Comparison of ENCODE assay signal across 20 cellular contexts in the genomic region with DNA sequence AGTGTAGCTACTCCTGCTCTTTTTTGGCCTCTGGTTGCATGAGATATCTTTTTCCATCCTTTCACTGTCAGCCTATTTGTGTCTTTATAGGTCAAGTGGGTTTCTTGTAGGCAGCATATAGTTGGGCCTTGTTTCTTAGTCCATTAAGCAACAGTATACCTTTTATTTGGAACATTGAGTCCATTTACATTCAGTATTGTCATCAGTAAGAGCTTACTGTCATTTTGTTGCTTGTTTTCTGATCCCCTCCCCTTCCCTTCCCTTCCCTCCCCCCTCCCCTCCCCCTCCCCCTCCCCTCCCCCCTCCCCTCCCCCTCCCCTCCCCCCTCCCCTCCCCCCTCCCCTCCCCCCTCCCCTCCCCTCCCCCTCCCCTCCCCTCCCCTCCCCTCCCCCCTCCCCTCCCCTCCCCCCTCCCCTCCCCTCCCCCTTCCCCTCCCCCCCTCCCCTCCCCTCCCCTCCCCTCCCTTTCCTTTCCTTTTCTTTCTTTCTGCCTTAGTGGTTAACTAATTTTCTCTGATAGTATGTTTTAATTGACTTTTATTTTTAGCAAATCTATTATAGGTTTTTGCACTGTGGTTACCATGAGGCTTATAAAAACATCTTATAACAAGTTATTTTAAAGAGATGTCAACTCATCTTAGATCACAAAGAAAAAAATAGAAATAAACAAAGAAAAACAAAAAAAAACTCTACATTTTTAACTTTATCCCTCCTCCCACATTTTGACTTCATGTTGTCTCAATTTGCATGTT. TPM values are rescaled to one million over a fixed set of nuclear protein-coding genes. Genes with fewer than 3 reads are reported as not detected.
DNase-seq lines count a peak whose midpoint lies in the region; ATAC-seq, FAIRE-seq and TF ChIP-seq lines count a peak whose summit lies in the region.
"Had no signal": no experiment of that assay in that cellular context is flagged by ENCODE, and none has a peak within 500 bp of the region (broad histone marks: within the 10 kb centered on the region; RNA-seq: fewer than 3 reads in every experiment).

No MANE protein-coding gene starts in this region.

- H3K4me1 Mint-ChIP-seq in activated naive CD8-positive, alpha-beta T cell treated with anti-CD3 and anti-CD28 coated beads for 36 hours = no peaks in the 10 kb centered on the region
- H3K4me1 Mint-ChIP-seq: CD4-positive, alpha-beta memory T cell had no signal

- H3K9me3 Mint-ChIP-seq in activated naive CD8-positive, alpha-beta T cell treated with anti-CD3 and anti-CD28 coated beads for 36 hours = peaks cover 11% of the 10 kb centered on the region

- H3K79me2 ChIP-seq in HepG2 (ENCODE audit: insufficient read depth, low read length) = no peaks in the 10 kb centered on the region

- H3K4me3 Mint-ChIP-seq in activated naive CD8-positive, alpha-beta T cell treated with anti-CD3 and anti-CD28 coated beads for 36 hours = no peak overlapping the region
- H3K4me3 Mint-ChIP-seq: CD4-positive, alpha-beta memory T cell; HFFc6 had no signal

- no peak for TF ChIP-seq EP300 in HepG2 (IDR thresholded peaks at IDR 0.05; ENCODE audit: low read depth in 2 of 2, low read length in 2 of 2)
- no peak for TF ChIP-seq EP300 in HepG2 (CRISPR knock-in tag; IDR thresholded peaks at IDR 0.05; ENCODE audit: borderline replicate concordance)

- intact Hi-C loops in HepG2 (cut with micrococcal nuclease; ENCODE audit: unreplicated experiment) (no loop called here), right lobe of liver (cut with DNase I) (no loop called here)

- no TSS peak for BruUV-seq in HepG2 (replicated peaks; lab: Mats Ljungman, UMichigan)

- no peak for TF ChIP-seq RAD21 in HepG2 (CRISPR knock-in tag; IDR thresholded peaks at IDR 0.05)

- CTCF ChIA-PET in HepG2 (lab: Yijun Ruan, JAX; ENCODE audit: low intra/inter-chr PET ratio, low total read pairs) (no interaction called here), HEK293T (lab: Yijun Ruan, JAX) (no interaction called here)

- TF ChIP-seq CTCF in HepG2 (CRISPR knock-in tag; IDR thresholded peaks at IDR 0.05) (no peak), right lobe of liver (IDR thresholded peaks at IDR 0.05) (no peak)

- POLR2A ChIA-PET in HepG2 (lab: Yijun Ruan, JAX) = no interaction called here
- POLR2A ChIA-PET in HEK293T (lab: Yijun Ruan, JAX) = no interaction called here

- DNase-seq in HepG2 (ENCODE audit: low spot score) = no peak
- DNase-seq in right lobe of liver = no peak
- peak; percentile 3 for DNase-seq in OCI-M1 (lab: John Stamatoyannopoulos, UW)
- DNase-seq in HEK293T (ENCODE audit: extremely low spot score) = no peak
- DNase-seq in activated naive CD8-positive, alpha-beta T cell treated with anti-CD3 and anti-CD28 coated beads for 36 hours = no peak
- DNase-seq in RCC 7860 (ENCODE audit: low spot score) = no peak
- DNase-seq: BE2C; CD4-positive, alpha-beta memory T cell; DMS79; HFFc6 had no signal

- in situ Hi-C loops in HepG2 (cut with HindIII; ENCODE audit: extremely low pct_ligation_motif_present, low pct_unique_long_range_greater_than_20kb) = no loop called here

- H3K27ac ChIP-seq in HepG2 (ENCODE audit: extremely low read length, insufficient read depth, low read length) = no peak overlapping the region
- no peak overlapping the region for H3K27ac ChIP-seq in right lobe of liver
- H3K27ac ChIP-seq: A549, C4-2B had no signal

- no peaks in the 10 kb centered on the region for H3K9me3 ChIP-seq in HepG2 (ENCODE audit: low read length)
- H3K9me3 ChIP-seq in right lobe of liver = no peaks in the 10 kb centered on the region
- H3K9me3 ChIP-seq: A549, BE2C, HAP-1 had no signal

- H3K9ac ChIP-seq in HepG2 (ENCODE audit: insufficient read depth, low read depth, low read length) = no peak overlapping the region

- H3K4me3 ChIP-seq in HepG2 (replicated peaks in 1 of 3; ENCODE audit: insufficient read depth in 1 of 3, low read depth in 2 of 3, low read length in 3 of 3) (no peak overlapping the region), right lobe of liver (no peak overlapping the region)
- H3K4me3 ChIP-seq: A549, HAP-1 had no signal

- no peaks in the 10 kb centered on the region for H3K36me3 Mint-ChIP-seq in activated naive CD8-positive, alpha-beta T cell treated with anti-CD3 and anti-CD28 coated beads for 36 hours
- H3K36me3 Mint-ChIP-seq: CD4-positive, alpha-beta memory T cell had no signal

- H3K4me1 ChIP-seq in HepG2 (ENCODE audit: insufficient read depth, low read length) (no peaks in the 10 kb centered on the region), right lobe of liver (no peaks in the 10 kb centered on the region)
- H3K4me1 ChIP-seq: A549, BE2C, HAP-1 had no signal

- no peak overlapping the region for H3K27ac Mint-ChIP-seq in activated naive CD8-positive, alpha-beta T cell treated with anti-CD3 and anti-CD28 coated beads for 36 hours
- H3K27ac Mint-ChIP-seq: CD4-positive, alpha-beta memory T cell; HFFc6 had no signal

- FAIRE-seq in HepG2 (lab: Jason Lieb, UNC) (no peak), endometrium (lab: Jason Lieb, UNC) (peak; percentile 18), RCC 7860 (lab: Jason Lieb, UNC) (no peak)
- FAIRE-seq: A549, D721Med, GM12892, GM19239, H1, HTR-8/SVneo had no signal

- peaks cover 0 to 4% of the 10 kb centered on the region in 2 experiments; a peak in 1 of 5 replicates for H3K27me3 ChIP-seq in HepG2 (ENCODE audit: control insufficient read depth in 1 of 2, insufficient read depth in 2 of 2, low read length in 2 of 2)
- no peaks in the 10 kb centered on the region for H3K27me3 ChIP-seq in right lobe of liver
- H3K27me3 ChIP-seq: BE2C had no signal

- TF ChIP-seq POLR2A in HepG2 (IDR thresholded peaks at IDR 0.05; ENCODE audit: insufficient read depth in 1 of 2, low read depth in 2 of 2, low read length in 2 of 2) (no peak), right lobe of liver (IDR thresholded peaks at IDR 0.05) (no peak)

- peaks cover 18% of the 10 kb centered on the region for H3K27me3 Mint-ChIP-seq in activated naive CD8-positive, alpha-beta T cell treated with anti-CD3 and anti-CD28 coated beads for 36 hours

- no peak for ATAC-seq in HepG2
- ATAC-seq in right lobe of liver = no peak
- ATAC-seq: A549 had no signal

- no peak overlapping the region for H2AFZ ChIP-seq in HepG2 (ENCODE audit: low read length)

- H3K4me2 ChIP-seq in HepG2 (ENCODE audit: low read depth, low read length) = no peak overlapping the region
- H3K4me2 ChIP-seq: A549 had no signal

- no peaks in the 10 kb centered on the region for H3K36me3 ChIP-seq in HepG2 (replicated peaks in 1 of 2; ENCODE audit: control insufficient read depth in 1 of 2, insufficient read depth in 2 of 2, low read length in 2 of 2)
- no peaks in the 10 kb centered on the region for H3K36me3 ChIP-seq in right lobe of liver
- H3K36me3 ChIP-seq: BE2C, HAP-1 had no signal

- no peaks in the 10 kb centered on the region for H4K20me1 ChIP-seq in HepG2 (ENCODE audit: insufficient read depth, low read length)

RNA-seq across cellular contexts. Expression of a gene that starts 13.2 kb away (rescaled TPM):
- total RNA-seq in HepG2 (2016; rRNA removed; fragmentation: Illumina TruSeq; extraction: Trizol) (not detected in 2 replicates), right lobe of liver (not detected)
- not detected in 2 replicates for total RNA-seq in HepG2 (2016; cell fraction: cytosol; rRNA removed; fragmentation: Illumina TruSeq; extraction: Trizol; ENCODE audit: low read depth)
- not detected in 2 replicates for total RNA-seq in HepG2 (2016; cell fraction: insoluble cytoplasmic fraction; rRNA removed; fragmentation: Illumina TruSeq; extraction: Trizol)
- not detected in 2 replicates for total RNA-seq in HepG2 (2016; cell fraction: membrane; rRNA removed; fragmentation: Illumina TruSeq; extraction: Trizol)
- total RNA-seq in HepG2 (2016; cell fraction: nucleus; rRNA removed; fragmentation: Illumina TruSeq; extraction: Trizol) = not detected in 2 replicates
- polyA plus RNA-seq in HepG2 (2011; rRNA removed) = not detected in 2 replicates
- not detected in 2 replicates for polyA plus RNA-seq in HepG2 (2011; cell fraction: cytosol; rRNA removed)
- not detected in 2 replicates for polyA plus RNA-seq in HepG2 (2011; cell fraction: nucleus; rRNA removed)
- not detected in 2 replicates for polyA plus RNA-seq in HepG2 (2012)
- polyA plus RNA-seq in HepG2 (2016; cell fraction: cytosol; fragmentation: Illumina TruSeq; extraction: Trizol; ENCODE audit: low read depth) = not detected in 2 replicates
- not detected in 2 replicates for polyA plus RNA-seq in HepG2 (2016; cell fraction: insoluble cytoplasmic fraction; fragmentation: Illumina TruSeq; extraction: Trizol; ENCODE audit: low read depth)
- not detected in 2 replicates for polyA plus RNA-seq in HepG2 (2016; cell fraction: membrane; fragmentation: Illumina TruSeq; extraction: Trizol; ENCODE audit: low read depth)
- polyA plus RNA-seq in HepG2 (2016; cell fraction: nucleus; fragmentation: Illumina TruSeq; extraction: Trizol; ENCODE audit: insufficient read depth, low read depth) = not detected in 2 replicates
- not detected in 2 replicates for polyA minus RNA-seq in HepG2 (2011; rRNA and poly(A)+ RNA removed; ENCODE audit: low replicate concordance)
- not detected in 2 replicates for polyA minus RNA-seq in HepG2 (2011; cell fraction: cytosol; rRNA and poly(A)+ RNA removed)
- not detected in 2 replicates for polyA minus RNA-seq in HepG2 (2011; cell fraction: nucleus; rRNA and poly(A)+ RNA removed)
- total RNA-seq in activated naive CD8-positive, alpha-beta T cell treated with anti-CD3 and anti-CD28 coated beads for 36 hours = not detected
- total RNA-seq: CD4-positive, alpha-beta memory T cell; H1; HFFc6 had no signal
- polyA plus RNA-seq: A549; AG04450; CD4-positive, alpha-beta memory T cell had no signal

RNA-seq across cellular contexts. Expression of a gene that starts 32.2 kb away (rescaled TPM):
- total RNA-seq in HepG2 (2016; rRNA removed; fragmentation: Illumina TruSeq; extraction: Trizol) (0.11 TPM in 1 of 2 replicates, not detected in the other), right lobe of liver (under 1 TPM in 5 of 6 experiments, not detected in 1; 0.18 to 0.63 (median 0.31) TPM)
- 0.20 TPM in 1 of 2 replicates, not detected in the other for total RNA-seq in HepG2 (2016; cell fraction: cytosol; rRNA removed; fragmentation: Illumina TruSeq; extraction: Trizol; ENCODE audit: low read depth)
- 0.19 TPM in 1 of 2 replicates, not detected in the other for total RNA-seq in HepG2 (2016; cell fraction: insoluble cytoplasmic fraction; rRNA removed; fragmentation: Illumina TruSeq; extraction: Trizol)
- total RNA-seq in HepG2 (2016; cell fraction: membrane; rRNA removed; fragmentation: Illumina TruSeq; extraction: Trizol) = 0.14 TPM in 1 of 2 replicates, not detected in the other
- total RNA-seq in HepG2 (2016; cell fraction: nucleus; rRNA removed; fragmentation: Illumina TruSeq; extraction: Trizol) = 0.25 and 0.43 TPM in 2 replicates
- 0.04 and 0.08 TPM in 2 replicates for polyA plus RNA-seq in HepG2 (2011; rRNA removed)
- polyA plus RNA-seq in HepG2 (2011; cell fraction: cytosol; rRNA removed) = 0.03 TPM in 1 of 2 replicates, not detected in the other
- 0.07 and 0.16 TPM in 2 replicates for polyA plus RNA-seq in HepG2 (2011; cell fraction: nucleus; rRNA removed)
- not detected in 2 replicates for polyA plus RNA-seq in HepG2 (2012)
- polyA plus RNA-seq in HepG2 (2016; cell fraction: cytosol; fragmentation: Illumina TruSeq; extraction: Trizol; ENCODE audit: low read depth) = not detected in 2 replicates
- 0.25 TPM in 1 of 2 replicates, not detected in the other for polyA plus RNA-seq in HepG2 (2016; cell fraction: insoluble cytoplasmic fraction; fragmentation: Illumina TruSeq; extraction: Trizol; ENCODE audit: low read depth)
- 0.08 TPM in 1 of 2 replicates, not detected in the other for polyA plus RNA-seq in HepG2 (2016; cell fraction: membrane; fragmentation: Illumina TruSeq; extraction: Trizol; ENCODE audit: low read depth)
- polyA plus RNA-seq in HepG2 (2016; cell fraction: nucleus; fragmentation: Illumina TruSeq; extraction: Trizol; ENCODE audit: insufficient read depth, low read depth) = 0.92 and 1.3 TPM in 2 replicates
- polyA minus RNA-seq in HepG2 (2011; rRNA and poly(A)+ RNA removed; ENCODE audit: low replicate concordance) = not detected in 2 replicates
- polyA minus RNA-seq in HepG2 (2011; cell fraction: cytosol; rRNA and poly(A)+ RNA removed) = not detected in 2 replicates
- 0.39 TPM in 1 of 2 replicates, not detected in the other for polyA minus RNA-seq in HepG2 (2011; cell fraction: nucleus; rRNA and poly(A)+ RNA removed)
- total RNA-seq in activated naive CD8-positive, alpha-beta T cell treated with anti-CD3 and anti-CD28 coated beads for 36 hours = not detected
- total RNA-seq: CD4-positive, alpha-beta memory T cell; H1; HFFc6 had no signal
- polyA plus RNA-seq: A549; AG04450; CD4-positive, alpha-beta memory T cell; H1 had no signal
